ENCODE assay signal across 1 cellular context in genomic region chr10:70851597-70852475, GRCh38.
TF ChIP-seq lines count a peak whose summit lies in the region.

No MANE protein-coding gene starts in this region.

TF ChIP-seq in HepG2, 621 proteins besides CTCF, POLR2A, EP300 and RAD21 (continued from another document and continues in another):
- TF ChIP-seq SNAPC4 (CRISPR knock-in tag; IDR thresholded peaks at IDR 0.05) (no peak), ZNF784 (CRISPR knock-in tag; IDR thresholded peaks at IDR 0.05; ENCODE audit: borderline replicate concordance) (no peak), CREBL2 (CRISPR knock-in tag; IDR thresholded peaks at IDR 0.05; ENCODE audit: borderline replicate concordance) (no peak), WIZ (CRISPR knock-in tag; IDR thresholded peaks at IDR 0.05) (no peak), TARDBP (CRISPR knock-in tag; IDR thresholded peaks at IDR 0.05) (peak; percentile 38; the same call in 1 of the 2 replicates), ZNF496 (CRISPR knock-in tag; IDR thresholded peaks at IDR 0.05; ENCODE audit: insufficient replicate concordance) (no peak), FLYWCH1 (CRISPR knock-in tag; IDR thresholded peaks at IDR 0.05) (no peak), ZMAT3 (CRISPR knock-in tag; conservative IDR thresholded peaks at IDR 0.05) (no peak), ZNF501 (CRISPR knock-in tag; IDR thresholded peaks at IDR 0.05) (no peak), ZNF563 (CRISPR knock-in tag; IDR thresholded peaks at IDR 0.05) (no peak), PCBP1 (IDR thresholded peaks at IDR 0.05; ENCODE audit: borderline replicate concordance, low read depth, low read length) (no peak), SIN3B (IDR thresholded peaks at IDR 0.05; ENCODE audit: low read length) (no peak), HDAC1 (CRISPR knock-in tag; IDR thresholded peaks at IDR 0.05) (peak; percentile 27; the same call in 1 of the 2 replicates), ZBTB2 (CRISPR knock-in tag; IDR thresholded peaks at IDR 0.05; ENCODE audit: low read depth) (no peak), CAMTA2 (CRISPR knock-in tag; IDR thresholded peaks at IDR 0.05; ENCODE audit: borderline replicate concordance) (no peak), TIGD3 (CRISPR knock-in tag; IDR thresholded peaks at IDR 0.05; ENCODE audit: borderline replicate concordance) (no peak), NAIF1 (CRISPR knock-in tag; IDR thresholded peaks at IDR 0.05; ENCODE audit: borderline replicate concordance) (no peak), MYC (CRISPR knock-in tag; IDR thresholded peaks at IDR 0.05; ENCODE audit: borderline replicate concordance) (no peak), ZBTB14 (CRISPR knock-in tag; IDR thresholded peaks at IDR 0.05) (no peak), ZFP62 (CRISPR knock-in tag; IDR thresholded peaks at IDR 0.05) (no peak), FOXA1 (IDR thresholded peaks at IDR 0.05) (no peak), FOXA1 (CRISPR knock-in tag; IDR thresholded peaks at IDR 0.05) (no peak), MYPOP (CRISPR knock-in tag; IDR thresholded peaks at IDR 0.05) (no peak), JUNB (CRISPR knock-in tag; IDR thresholded peaks at IDR 0.05; ENCODE audit: borderline replicate concordance) (no peak), TCF7 (IDR thresholded peaks at IDR 0.05; ENCODE audit: low read depth) (peak; percentile 46), CBFB (CRISPR knock-in tag; IDR thresholded peaks at IDR 0.05) (no peak), MNT (IDR thresholded peaks at IDR 0.05) (no peak), ZNF264 (CRISPR knock-in tag; IDR thresholded peaks at IDR 0.05) (0 out of 2 replicates have a peak, but pooled peaks have one; percentile 57), GTF3A (CRISPR knock-in tag; conservative IDR thresholded peaks at IDR 0.05) (no peak), TP53 (CRISPR knock-in tag; conservative IDR thresholded peaks at IDR 0.05) (no peak), THYN1 (CRISPR knock-in tag; IDR thresholded peaks at IDR 0.05; ENCODE audit: borderline replicate concordance, low read depth) (no peak), CBX1 (IDR thresholded peaks at IDR 0.05; ENCODE audit: low read depth) (no peak), PAXIP1 (CRISPR knock-in tag; conservative IDR thresholded peaks at IDR 0.05) (peak; percentile 85), ZSCAN22 (CRISPR knock-in tag; IDR thresholded peaks at IDR 0.05) (no peak), FOXP1 (IDR thresholded peaks at IDR 0.05) (no peak), FOXP1 (CRISPR knock-in tag; IDR thresholded peaks at IDR 0.05) (peak; percentile 50; the same call in 1 of the 2 replicates), CREB3 (CRISPR knock-in tag; IDR thresholded peaks at IDR 0.05) (no peak), SAP130 (CRISPR knock-in tag; IDR thresholded peaks at IDR 0.05; ENCODE audit: low read depth) (peak; percentile 49; the same call in 1 of the 2 replicates), ESRRA (CRISPR knock-in tag; IDR thresholded peaks at IDR 0.05; ENCODE audit: low read depth) (peak; percentile 60; the same call in 1 of the 2 replicates), DR1 (CRISPR knock-in tag; IDR thresholded peaks at IDR 0.05) (no peak), AFF4 (CRISPR knock-in tag; IDR thresholded peaks at IDR 0.05) (no peak)
